8 cellular contexts compared by ENCODE assay signal in genomic region chr20:20744170-20744725, GRCh38. TPM values are rescaled to one million over a fixed set of nuclear protein-coding genes. Genes with fewer than 3 reads are reported as not detected.
DNase-seq lines count a peak whose midpoint lies in the region; ATAC-seq and TF ChIP-seq lines count a peak whose summit lies in the region.

No MANE protein-coding gene starts in this region.

- WGBS in ectodermal cell, 2 experiments: 94 to 97% methylated on average over 5 of the region's 5 CpGs

- H3K4me3 ChIP-seq in ectodermal cell (ENCODE audit: insufficient read depth, low read depth, low read length): peak overlapping the region; percentile 3

- no peaks in the 10 kb centered on the region for H3K36me3 ChIP-seq in ectodermal cell (ENCODE audit: control insufficient read depth, insufficient read depth, low read length)

- H3K36me3 Mint-ChIP-seq in nephron progenitor cell (ENCODE audit: low read depth): peaks cover 5% of the 10 kb centered on the region

- H3K27me3 ChIP-seq in ectodermal cell (ENCODE audit: control insufficient read depth, insufficient read depth, low read length, poor library complexity, severe bottlenecking): no peaks in the 10 kb centered on the region

- peak overlapping the region; percentile 43 for H3K27ac Mint-ChIP-seq in nephron progenitor cell

- H3K27ac ChIP-seq in 22Rv1 (peak overlapping the region; percentile 40), ectodermal cell (ENCODE audit: insufficient read depth, low read depth, low read length, poor library complexity, severe bottlenecking) (peak overlapping the region; percentile 66)

- H3K4me1 ChIP-seq in ectodermal cell (ENCODE audit: control insufficient read depth, insufficient read depth, low read length): peaks cover 20% of the 10 kb centered on the region

- peak; percentile 47 for DNase-seq in NCI-H2196 (lab: John Stamatoyannopoulos, UW; ENCODE audit: unreplicated experiment)
- no peak for DNase-seq in nephron progenitor cell
- DNase-seq in middle frontal gyrus (ENCODE audit: extremely low spot score, low spot score): no peak
- no peak for DNase-seq in RKO (ENCODE audit: low spot score)
- DNase-seq in COLO829 (ENCODE audit: low spot score): no peak

- H3K9me3 Mint-ChIP-seq in nephron progenitor cell: peaks cover 21% of the 10 kb centered on the region

- peaks cover 34% of the 10 kb centered on the region for H3K4me1 Mint-ChIP-seq in nephron progenitor cell

- H3K27me3 Mint-ChIP-seq in nephron progenitor cell (ENCODE audit: low read depth, poor library complexity): peaks cover 9% of the 10 kb centered on the region

- TF ChIP-seq CTCF in 22Rv1 (IDR thresholded peaks at IDR 0.05) (no peak), nephron progenitor cell (IDR thresholded peaks at IDR 0.05) (no peak)

- ATAC-seq in HG03432 (IDR thresholded peaks at IDR 0.05; ENCODE audit: unreplicated experiment): no peak

- no peaks in the 10 kb centered on the region for H3K9me3 ChIP-seq in ectodermal cell (ENCODE audit: control insufficient read depth, low read length)

- peak overlapping the region; percentile 41 for H3K4me3 Mint-ChIP-seq in nephron progenitor cell

RNA-seq across cellular contexts. Expression of gene RALGAPA2, which starts 31.8 kb away (rescaled TPM):
- polyA plus RNA-seq in ectodermal cell (2013, experiment 1 of 4): 21.8 TPM
- 25.2 TPM for polyA plus RNA-seq in ectodermal cell (2013, experiment 2 of 4)
- polyA plus RNA-seq in ectodermal cell (2013, experiment 3 of 4): 12.4 TPM
- polyA plus RNA-seq in ectodermal cell (2013, experiment 4 of 4): 17.8 TPM
